Comparison of ENCODE assay signal across 26 cellular contexts in genomic region chr7:17948503-17949238, GRCh38. TPM values are rescaled to one million over a fixed set of nuclear protein-coding genes. Genes with fewer than 3 reads are reported as not detected.
A peak's percentile ranks its signal among the peaks of the same experiment; 100 is the strongest.
DNase-seq lines count a peak whose midpoint lies in the region; ATAC-seq and TF ChIP-seq lines count a peak whose summit lies in the region.
"Had no signal": no experiment of that assay in that cellular context is flagged by ENCODE, and none has a peak within 500 bp of the region (broad histone marks: within the 10 kb centered on the region; RNA-seq: fewer than 3 reads in every experiment).

No MANE protein-coding gene starts in this region.

- H3K4me3 ChIP-seq in choroid plexus epithelial cell (ENCODE audit: low read depth, low read length): no peak overlapping the region
- no peak overlapping the region for H3K4me3 ChIP-seq in mesenchymal stem cell (ENCODE audit: insufficient read depth in 1 of 2, low read depth in 1 of 2, low read length in 2 of 2)
- no peak overlapping the region for H3K4me3 ChIP-seq in lower lobe of right lung
- H3K4me3 ChIP-seq: smooth muscle cell, tibial nerve had no signal

- peak; percentile 15 for DNase-seq in AG20443 (ENCODE audit: low spot score)
- peak; percentile 13 for DNase-seq in M059J (ENCODE audit: low read depth)
- peak; percentile 15 for DNase-seq in choroid plexus epithelial cell (ENCODE audit: low read depth)
- DNase-seq in mesenchymal stem cell: no peak
- no peak for DNase-seq in stimulated activated CD4-positive, alpha-beta T cell treated with anti-CD3 and anti-CD28 coated beads, Interleukin-4, amount 100 ng/mL, for 24 hours
- no peak for DNase-seq in COLO829 (ENCODE audit: low spot score)
- DNase-seq in lower lobe of right lung: no peak
- DNase-seq in nephron progenitor cell: no peak
- DNase-seq: activated CD4-positive, alpha-beta T cell treated with anti-CD3 and anti-CD28 coated beads, Interleukin-2, amount 10 ng/mL, durations not matched to agents 7 days and 5 days; activated naive CD8-positive, alpha-beta T cell treated with anti-CD3 and anti-CD28 coated beads for 36 hours; brain microvascular endothelial cell; DND-41; HFFc6; MV-4-11; NCI-H187; NCI-H774; stimulated activated CD4-positive, alpha-beta T cell treated with anti-CD3 and anti-CD28 coated beads, Interleukin-2, amount 100 ng/mL, for 48 hours; stimulated activated naive CD8-positive, alpha-beta T cell treated with anti-CD3 and anti-CD28 coated beads, Interleukin-15, Interleukin-2, amounts not matched to agents 100 U/mL and 50 U/mL, for 24 hours; T-helper 2 cell had no signal

- no peaks in the 10 kb centered on the region for H3K9me3 Mint-ChIP-seq in nephron progenitor cell
- H3K9me3 Mint-ChIP-seq: activated T-helper 2 cell treated with anti-CD3 and anti-CD28 coated beads, Interferon-gamma antibody, Interleukin-2, Interleukin-4, amounts not matched to agents 10 μg/mL and 5 μg/mL and 100 μg/mL, durations not matched to agents 14 hours and 24 hours and 36 hours; dendritic cell treated with granulocyte-macrophage colony-stimulating factor and Interleukin-4, amounts not matched to agents 40 ng/mL and 50 ng/mL, for 4 days; HFFc6; nephron had no signal

- no peak overlapping the region for H3K23ac ChIP-seq in mesenchymal stem cell (ENCODE audit: low read length in 2 of 2)

- peak overlapping the region; percentile 38 for H3K9ac ChIP-seq in mesenchymal stem cell (ENCODE audit: low read length)

- no peak overlapping the region for H3K27ac ChIP-seq in mesenchymal stem cell (ENCODE audit: low read length, poor library complexity, severe bottlenecking)
- no peak overlapping the region for H3K27ac ChIP-seq in lower lobe of right lung
- H3K27ac ChIP-seq: brain microvascular endothelial cell, tibial nerve, VCaP had no signal

- WGBS in mesenchymal stem cell: 100% methylated on average over 1 of the region's 2 CpGs

- H3K4me1 ChIP-seq in mesenchymal stem cell (ENCODE audit: control insufficient read depth, insufficient read depth, low read depth, low read length): no peaks in the 10 kb centered on the region
- peaks cover 6% of the 10 kb centered on the region for H3K4me1 ChIP-seq in lower lobe of right lung

- H2BK15ac ChIP-seq in mesenchymal stem cell (ENCODE audit: low read depth, poor library complexity, severe bottlenecking): no peak overlapping the region

- intact Hi-C loops in lower lobe of right lung (cut with DNase I): no loop called here

- no peak overlapping the region for H3K4ac ChIP-seq in mesenchymal stem cell (ENCODE audit: low read depth in 1 of 2, low read length in 2 of 2)

- TF ChIP-seq CTCF in choroid plexus epithelial cell (conservative IDR thresholded peaks at IDR 0.05; ENCODE audit: low read depth, low read length): no peak
- no peak for TF ChIP-seq CTCF in lower lobe of right lung (IDR thresholded peaks at IDR 0.05)
- no peak for TF ChIP-seq CTCF in nephron progenitor cell (IDR thresholded peaks at IDR 0.05)

- no peak overlapping the region for H2AK5ac ChIP-seq in mesenchymal stem cell (ENCODE audit: low read length, severe bottlenecking)

- H3K27me3 ChIP-seq in mesenchymal stem cell (ENCODE audit: control insufficient read depth in 1 of 2, insufficient read depth in 1 of 2, low read length in 2 of 2): no peaks in the 10 kb centered on the region
- H3K27me3 ChIP-seq in lower lobe of right lung (ENCODE audit: low read depth): no peaks in the 10 kb centered on the region
- H3K27me3 ChIP-seq: brain microvascular endothelial cell, tibial nerve had no signal

- no peak overlapping the region for H4K8ac ChIP-seq in mesenchymal stem cell (ENCODE audit: low read length)

- H3K4me3 Mint-ChIP-seq in nephron progenitor cell: no peak overlapping the region
- H3K4me3 Mint-ChIP-seq: activated CD4-positive, alpha-beta T cell treated with anti-CD3 and anti-CD28 coated beads, Interleukin-2, amount 10 ng/mL, durations not matched to agents 7 days and 5 days; activated naive CD8-positive, alpha-beta T cell treated with anti-CD3 and anti-CD28 coated beads for 36 hours; dendritic cell treated with granulocyte-macrophage colony-stimulating factor and Interleukin-4, amounts not matched to agents 40 ng/mL and 50 ng/mL, for 4 days; HFFc6; nephron had no signal

- no peak overlapping the region for H3K27ac Mint-ChIP-seq in nephron progenitor cell
- H3K27ac Mint-ChIP-seq: activated naive CD8-positive, alpha-beta T cell treated with anti-CD3 and anti-CD28 coated beads for 36 hours; activated T-helper 2 cell treated with anti-CD3 and anti-CD28 coated beads, Interferon-gamma antibody, Interleukin-2, Interleukin-4, amounts not matched to agents 10 μg/mL and 5 μg/mL and 100 μg/mL, durations not matched to agents 14 hours and 24 hours and 36 hours; HFFc6; nephron had no signal

- no peak overlapping the region for H3K14ac ChIP-seq in mesenchymal stem cell (ENCODE audit: low read length in 2 of 2)

- no peak overlapping the region for H2BK120ac ChIP-seq in mesenchymal stem cell (ENCODE audit: low read depth, low read length)

- H3K4me2 ChIP-seq in mesenchymal stem cell (ENCODE audit: low read length, poor library complexity, severe bottlenecking): no peak overlapping the region
- H3K4me2 ChIP-seq: smooth muscle cell had no signal

- H4K91ac ChIP-seq in mesenchymal stem cell (ENCODE audit: low read length): no peak overlapping the region

- no peak overlapping the region for H3K18ac ChIP-seq in mesenchymal stem cell (ENCODE audit: low read depth in 1 of 2, low read length in 2 of 2)

- H3K36me3 ChIP-seq in mesenchymal stem cell (ENCODE audit: control insufficient read depth in 1 of 2, insufficient read depth in 2 of 2, low read depth in 1 of 2, low read length in 2 of 2) (no peaks in the 10 kb centered on the region), lower lobe of right lung (no peaks in the 10 kb centered on the region)
- H3K36me3 ChIP-seq: brain microvascular endothelial cell, tibial nerve had no signal

- H2BK5ac ChIP-seq in mesenchymal stem cell (ENCODE audit: low read depth, low read length, poor library complexity, severe bottlenecking): no peak overlapping the region

- H2BK12ac ChIP-seq in mesenchymal stem cell (ENCODE audit: low read length in 2 of 2): no peak overlapping the region

- peaks cover 9% of the 10 kb centered on the region for H3K27me3 Mint-ChIP-seq in nephron progenitor cell (ENCODE audit: low read depth, poor library complexity)
- H3K27me3 Mint-ChIP-seq: activated naive CD8-positive, alpha-beta T cell treated with anti-CD3 and anti-CD28 coated beads for 36 hours had no signal

- no peaks in the 10 kb centered on the region for H3K4me1 Mint-ChIP-seq in nephron progenitor cell
- H3K4me1 Mint-ChIP-seq: nephron had no signal

- no peak overlapping the region for H2AFZ ChIP-seq in mesenchymal stem cell (ENCODE audit: low read depth, low read length)

- H3K79me1 ChIP-seq in mesenchymal stem cell (replicated peaks; ENCODE audit: low read length, poor library complexity, severe bottlenecking): no peaks in the 10 kb centered on the region

- no peaks in the 10 kb centered on the region for H3K36me3 Mint-ChIP-seq in nephron progenitor cell (ENCODE audit: low read depth)
- H3K36me3 Mint-ChIP-seq: activated naive CD8-positive, alpha-beta T cell treated with anti-CD3 and anti-CD28 coated beads for 36 hours had no signal

- no peak for ATAC-seq in lower lobe of right lung
- ATAC-seq: Panc1; stimulated activated naive CD8-positive, alpha-beta T cell treated with anti-CD3 and anti-CD28 coated beads, Interleukin-15, Interleukin-2, amounts not matched to agents 100 U/mL and 50 U/mL, for 24 hours had no signal

- H3K9me3 ChIP-seq in mesenchymal stem cell (ENCODE audit: control insufficient read depth, low read length): no peaks in the 10 kb centered on the region
- no peaks in the 10 kb centered on the region for H3K9me3 ChIP-seq in lower lobe of right lung

RNA-seq across cellular contexts. Expression of gene SNX13, which starts 8.4 kb away (rescaled TPM):
- total RNA-seq in M059J (2014; rRNA removed; shearing (Covaris generic)): 18.5 and 36.1 TPM in 2 replicates
- 23.3 TPM for polyA plus RNA-seq in mesenchymal stem cell (2013, experiment 1 of 2)
- polyA plus RNA-seq in mesenchymal stem cell (2013, experiment 2 of 2): 24.6 TPM
- 62.7 TPM for total RNA-seq in lower lobe of right lung

Comparison
In these comparisons a context has a peak if more than half of its experiments do, and no peak if none do; other contexts are left out.
1. DNase-seq: peak in AG20443 (single experiment), M059J (single experiment) and choroid plexus epithelial cell (single experiment); none in mesenchymal stem cell (single experiment), stimulated activated CD4-positive, alpha-beta T cell treated with anti-CD3 and anti-CD28 coated beads, Interleukin-4, amount 100 ng/mL, for 24 hours (single experiment), COLO829 (single experiment), lower lobe of right lung (single experiment) and nephron progenitor cell (single experiment).